ENCODE assay signal across 24 cellular contexts in the genomic region with DNA sequence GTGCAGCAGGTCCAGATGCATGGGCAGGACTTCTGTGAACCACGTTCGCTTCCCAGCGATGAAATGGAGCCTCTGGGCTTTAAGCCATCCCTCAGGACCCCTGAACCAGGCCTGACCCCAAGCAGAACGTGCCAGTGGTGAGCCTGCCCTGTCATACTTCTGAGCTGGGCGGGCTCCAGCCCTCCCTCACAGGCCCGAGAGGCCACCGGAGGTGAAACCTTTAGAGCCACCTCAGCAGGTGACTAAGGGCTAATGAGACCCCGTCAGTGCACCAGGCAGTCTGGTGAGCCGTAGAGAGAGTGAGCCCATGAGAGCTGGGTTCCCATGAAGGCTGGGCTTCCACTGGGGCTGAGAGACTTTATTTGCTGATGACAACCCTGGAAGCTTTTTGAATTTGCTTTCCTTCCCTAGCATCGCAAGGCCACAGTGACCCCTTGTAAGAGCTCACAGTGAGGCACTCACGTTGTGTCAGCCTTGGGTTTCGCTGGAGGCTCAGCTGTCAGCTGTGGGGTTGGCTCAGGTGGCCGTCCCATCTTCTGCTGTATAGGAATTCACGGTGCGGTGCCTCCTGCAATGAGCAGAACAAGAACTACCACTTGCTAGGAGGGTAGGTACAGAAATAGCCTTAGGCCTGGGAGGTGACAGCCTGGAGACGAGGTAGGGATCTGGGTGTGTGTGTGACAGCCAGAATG. TPM values are rescaled to one million over a fixed set of nuclear protein-coding genes. Genes with fewer than 3 reads are reported as not detected.
DNase-seq lines count a peak whose midpoint lies in the region; ATAC-seq, FAIRE-seq and TF ChIP-seq lines count a peak whose summit lies in the region.
"Had no signal": no experiment of that assay in that cellular context is flagged by ENCODE, and none has a peak within 500 bp of the region (broad histone marks: within the 10 kb centered on the region; RNA-seq: fewer than 3 reads in every experiment).

No MANE protein-coding gene starts in this region.

- FAIRE-seq in kidney (lab: Jason Lieb, UNC): no peak
- no peak for FAIRE-seq in frontal cortex (lab: Jason Lieb, UNC)

- H3K79me2 ChIP-seq in osteoblast (ENCODE audit: insufficient read depth, low read length): no peaks in the 10 kb centered on the region

- DNase-seq in activated naive CD4-positive, alpha-beta T cell treated with anti-CD3 and anti-CD28 coated beads, Interleukin-2, amount 50 U/mL, for 72 hours (ENCODE audit: low spot score in 2 of 2): no peak
- DNase-seq in activated naive CD4-positive, alpha-beta T cell (lab: John Stamatoyannopoulos, UW): no peak
- DNase-seq in chondrocyte (ENCODE audit: low spot score) (peak; percentile 74), kidney (no peak), osteoblast (ENCODE audit: insufficient read length, low spot score, missing footprints) (peak; percentile 58), frontal cortex (ENCODE audit: low spot score in 2 of 2) (no peak)
- DNase-seq in stimulated activated CD4-positive, alpha-beta T cell treated with anti-CD3 and anti-CD28 coated beads, Interleukin-4, amount 100 ng/mL, for 24 hours: no peak
- DNase-seq: Caco-2; CD4-positive, alpha-beta T cell; DMS153; GF-D8; GM23248; NCI-H1417; NCI-H187; NCI-H226; NCI-H524 treated with DMSO at 0.1 percent for 48 hours had no signal

- no peaks in the 10 kb centered on the region for H3K4me1 Mint-ChIP-seq in chondrocyte (ENCODE audit: low read depth)

- H3K9me3 Mint-ChIP-seq in activated naive CD4-positive, alpha-beta T cell treated with anti-CD3 and anti-CD28 coated beads, Interleukin-2, amount 50 U/mL, for 72 hours: no peaks in the 10 kb centered on the region
- H3K9me3 Mint-ChIP-seq in chondrocyte (ENCODE audit: low read depth): no peaks in the 10 kb centered on the region
- H3K9me3 Mint-ChIP-seq: CD4-positive, alpha-beta T cell had no signal

- no peak overlapping the region for H3K4me3 ChIP-seq in kidney (ENCODE audit: low read length in 2 of 2)
- H3K4me3 ChIP-seq in osteoblast (ENCODE audit: insufficient read depth, low read length): no peak overlapping the region
- H3K4me3 ChIP-seq: GM23248, HAP-1, PC-9 had no signal

- H3K4me1 ChIP-seq in kidney (ENCODE audit: control insufficient read depth in 1 of 2, insufficient read depth in 1 of 2, low read depth in 1 of 2, low read length in 2 of 2) (peaks cover 13 to 18% of the 10 kb centered on the region in 2 donors), osteoblast (ENCODE audit: insufficient read depth, low read length) (no peaks in the 10 kb centered on the region)
- H3K4me1 ChIP-seq: Caco-2, HAP-1 had no signal

- H3K9me3 ChIP-seq in kidney (ENCODE audit: control insufficient read depth in 1 of 2, low read length in 2 of 2) (no peaks in the 10 kb centered on the region), osteoblast (ENCODE audit: low read depth, low read length) (no peaks in the 10 kb centered on the region)
- H3K9me3 ChIP-seq: Caco-2, HAP-1 had no signal

- H3K27me3 ChIP-seq in osteoblast (ENCODE audit: insufficient read depth, low read length): peaks cover 18% of the 10 kb centered on the region

- H3K27ac ChIP-seq in kidney (ENCODE audit: low read depth in 2 of 2, low read length in 2 of 2) (peak overlapping the region; percentile 64 to 73), osteoblast (ENCODE audit: low read depth, low read length) (no peak overlapping the region)
- H3K27ac ChIP-seq: GM23248, HL-60, KMS-11, PC-9 had no signal

- intact Hi-C loops in kidney (cut with DNase I): no loop called here

- ATAC-seq in activated naive CD4-positive, alpha-beta T cell treated with anti-CD3 and anti-CD28 coated beads, Interleukin-2, amount 50 U/mL, for 72 hours: no peak
- ATAC-seq in GM19455 (IDR thresholded peaks at IDR 0.05; ENCODE audit: unreplicated experiment): no peak

- H2AFZ ChIP-seq in osteoblast (ENCODE audit: low read length): no peak overlapping the region
- H2AFZ ChIP-seq: GM23248, PC-9 had no signal

- no peaks in the 10 kb centered on the region for H4K20me1 ChIP-seq in osteoblast (ENCODE audit: insufficient read depth, low read length)

- peaks cover 19% of the 10 kb centered on the region for H3K27me3 Mint-ChIP-seq in chondrocyte (ENCODE audit: low read depth)
- H3K27me3 Mint-ChIP-seq: CD4-positive, alpha-beta T cell had no signal

- no peaks in the 10 kb centered on the region for H3K36me3 Mint-ChIP-seq in activated naive CD4-positive, alpha-beta T cell treated with anti-CD3 and anti-CD28 coated beads, Interleukin-2, amount 50 U/mL, for 72 hours
- no peaks in the 10 kb centered on the region for H3K36me3 Mint-ChIP-seq in chondrocyte (ENCODE audit: low read depth)

- no peak overlapping the region for H3K9ac ChIP-seq in kidney (ENCODE audit: low read length in 2 of 2)
- H3K9ac ChIP-seq: GM23248, KMS-11 had no signal

- H3K36me3 ChIP-seq in kidney (ENCODE audit: control insufficient read depth in 1 of 2, insufficient read depth in 2 of 2, low read length in 2 of 2) (no peaks in the 10 kb centered on the region), osteoblast (ENCODE audit: insufficient read depth, low read length) (no peaks in the 10 kb centered on the region)
- H3K36me3 ChIP-seq: HAP-1 had no signal

- no peak overlapping the region for H3K4me3 Mint-ChIP-seq in chondrocyte (ENCODE audit: unreplicated experiment)
- H3K4me3 Mint-ChIP-seq: CD4-positive, alpha-beta T cell had no signal

- TF ChIP-seq CTCF in chondrocyte (IDR thresholded peaks at IDR 0.05): no peak
- no peak for TF ChIP-seq CTCF in kidney (IDR thresholded peaks at IDR 0.05; ENCODE audit: borderline replicate concordance, extremely low read depth, insufficient read depth)
- TF ChIP-seq CTCF in osteoblast (IDR thresholded peaks at IDR 0.05; ENCODE audit: extremely low read depth, low read depth, low read length): no peak

- peak overlapping the region; percentile 44 to 48 for H3K27ac Mint-ChIP-seq in activated naive CD4-positive, alpha-beta T cell treated with anti-CD3 and anti-CD28 coated beads, Interleukin-2, amount 50 U/mL, for 72 hours
- no peak overlapping the region for H3K27ac Mint-ChIP-seq in chondrocyte (ENCODE audit: unreplicated experiment)
- H3K27ac Mint-ChIP-seq: CD4-positive, alpha-beta T cell had no signal

- H3K4me2 ChIP-seq in osteoblast (ENCODE audit: insufficient read depth, low read length): no peak overlapping the region
- H3K4me2 ChIP-seq: KMS-11, PC-9 had no signal

RNA-seq across cellular contexts. Expression of a gene that starts 8.7 kb away (rescaled TPM):
- total RNA-seq in activated naive CD4-positive, alpha-beta T cell treated with anti-CD3 and anti-CD28 coated beads, Interleukin-2, amount 50 U/mL, for 72 hours: 10 to 100 TPM; 26.3 to 62.8 TPM
- not detected in 3 replicates for total RNA-seq in chondrocyte
- 477 TPM for total RNA-seq in kidney
- 1,006 TPM for polyA plus RNA-seq in kidney (ENCODE audit: insufficient read depth, low read depth, low replicate concordance)
- total RNA-seq in osteoblast: not detected in 2 replicates
- not detected for total RNA-seq in frontal cortex
- total RNA-seq: A172, Caco-2, GM23248, HT1080 had no signal
- polyA plus RNA-seq: BJ, GM23248 had no signal

Comparison
In these comparisons a context has a peak if more than half of its experiments do, and no peak if none do; other contexts are left out.
1. DNase-seq: peak in chondrocyte (single experiment) and osteoblast (single experiment); none in activated naive CD4-positive, alpha-beta T cell treated with anti-CD3 and anti-CD28 coated beads, Interleukin-2, amount 50 U/mL, for 72 hours (0 of 2), activated naive CD4-positive, alpha-beta T cell (0 of 4), kidney (single experiment), frontal cortex (0 of 2) and stimulated activated CD4-positive, alpha-beta T cell treated with anti-CD3 and anti-CD28 coated beads, Interleukin-4, amount 100 ng/mL, for 24 hours (single experiment).
2. RNA of a gene that starts 8.7 kb away (total RNA-seq): 477 TPM in kidney (single experiment) and 26.3 to 62.8 TPM in activated naive CD4-positive, alpha-beta T cell treated with anti-CD3 and anti-CD28 coated beads, Interleukin-2, amount 50 U/mL, for 72 hours; not detected in chondrocyte, not detected in osteoblast and not detected in frontal cortex (single experiment); every median in the first group is over 10 times any median in the second.